In genomic region chr1:205454903-205455335, GRCh38 we compare ENCODE assay signal across 1 cellular context.
TF ChIP-seq lines count a peak whose summit lies in the region.

No MANE protein-coding gene starts in this region.

TF ChIP-seq in HepG2, 621 proteins besides CTCF, POLR2A, EP300 and RAD21:
- peak; percentile 49 for TF ChIP-seq XRCC5 (optimal IDR thresholded peaks at IDR 0.05; ENCODE audit: low read length)
- peak; percentile 48 for TF ChIP-seq TEAD3 (CRISPR knock-in tag; optimal IDR thresholded peaks at IDR 0.05; ENCODE audit: borderline replicate concordance)
- no peak for TF ChIP-seq NR2C2 (CRISPR knock-in tag; IDR thresholded peaks at IDR 0.05; ENCODE audit: borderline replicate concordance)
- TF ChIP-seq REST (IDR thresholded peaks at IDR 0.05; ENCODE audit: borderline replicate concordance in 1 of 2, low read depth in 1 of 2, low read length in 2 of 2), result 0 out of 4 replicates have a peak, but pooled peaks of 1 of the 2 experiments have one; percentile 12
- no peak for TF ChIP-seq NFE2 (CRISPR knock-in tag; IDR thresholded peaks at IDR 0.05)
- TF ChIP-seq STAG1 (CRISPR knock-in tag; IDR thresholded peaks at IDR 0.05), result peak; percentile 60
- peak; percentile 85 for TF ChIP-seq PATZ1 (CRISPR knock-in tag; IDR thresholded peaks at IDR 0.05)
- 0 out of 2 replicates have a peak, but pooled peaks have one; percentile 40 for TF ChIP-seq MIER2 (CRISPR knock-in tag; IDR thresholded peaks at IDR 0.05)
